ENCODE assay signal across 8 cellular contexts in the genomic region with DNA sequence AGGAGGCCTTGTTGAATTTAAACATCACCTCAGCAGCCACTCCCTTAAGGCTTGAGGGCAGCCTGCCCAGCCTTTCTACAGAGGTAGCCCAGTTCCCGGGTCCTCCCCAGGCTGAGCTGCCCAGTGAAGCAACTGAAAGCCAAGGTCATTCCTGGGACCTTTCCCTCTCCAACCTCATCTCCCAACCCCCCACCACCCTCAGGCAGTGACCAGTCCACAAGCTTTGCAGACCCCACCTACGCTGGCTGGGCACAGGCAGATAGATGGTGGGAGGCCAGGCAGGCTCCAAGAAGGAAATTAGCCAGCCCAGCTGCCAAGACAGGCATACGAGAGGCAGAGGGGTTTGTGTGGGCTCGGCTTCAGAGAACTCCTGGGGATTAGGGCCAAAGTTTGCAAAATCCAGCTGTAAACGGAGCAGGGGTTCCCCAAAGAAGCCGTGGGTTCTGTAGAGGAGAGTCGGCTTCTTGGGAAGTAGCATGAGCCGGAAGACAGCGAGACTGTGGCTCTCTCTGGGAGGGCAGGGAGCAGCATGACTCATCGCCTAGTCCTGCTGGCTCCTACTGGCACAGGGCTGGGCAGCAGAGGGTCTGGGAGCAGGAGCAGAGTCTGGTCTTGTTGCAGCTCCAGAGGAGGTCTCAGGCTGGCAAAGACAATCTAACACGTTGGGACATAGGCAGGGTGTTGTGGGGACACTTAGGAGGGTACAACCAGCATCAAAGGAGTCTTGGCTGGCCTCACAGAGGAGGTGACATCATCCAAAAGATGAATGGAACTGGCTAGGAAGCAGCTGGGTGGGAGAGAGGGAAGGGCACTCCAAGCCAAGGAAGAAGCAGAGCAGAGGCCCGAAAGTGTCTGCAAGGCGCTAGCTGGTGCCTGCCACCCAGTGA. TPM values are rescaled to one million over a fixed set of nuclear protein-coding genes. Genes with fewer than 3 reads are reported as not detected.
DNase-seq lines count a peak whose midpoint lies in the region; ATAC-seq and TF ChIP-seq lines count a peak whose summit lies in the region.

No MANE protein-coding gene starts in this region.

- peak overlapping the region; percentile 67 for H3K4me3 Mint-ChIP-seq in MCF 10A (ENCODE audit: unreplicated experiment)

- peak overlapping the region; percentile 99 for H3K4me2 ChIP-seq in skeletal muscle satellite cell (ENCODE audit: low read length)

- intact Hi-C loops in MCF 10A (cut with micrococcal nuclease) = loop anchor here (10.0 kb wide), 3 partner anchors 63 to 333 kb away; a partner anchor contains a TSS

- no peak for ATAC-seq in GM21367 (IDR thresholded peaks at IDR 0.05; ENCODE audit: unreplicated experiment)
- no peak for ATAC-seq in HG02840 (IDR thresholded peaks at IDR 0.05; ENCODE audit: low FRiP score, unreplicated experiment)

- CTCF ChIA-PET in MCF 10A (lab: Yijun Ruan, JAX) = interaction anchor here (0.5 to 10.4 kb wide), 10 partner anchors 11 to 901 kb away, joined by 3 to 144 read pairs (median 4); a partner anchor contains a TSS

- peak overlapping the region; percentile 68 for H3K9ac ChIP-seq in skeletal muscle satellite cell (ENCODE audit: low read depth, low read length)

- H3K9me3 ChIP-seq in skeletal muscle satellite cell (replicated peaks; ENCODE audit: low read length) = no peaks in the 10 kb centered on the region

- H3K4me3 ChIP-seq in skeletal muscle satellite cell (ENCODE audit: low read length) = peak overlapping the region; percentile 58

- H3K36me3 ChIP-seq in skeletal muscle satellite cell (ENCODE audit: insufficient read depth, low read length) = peaks cover 9% of the 10 kb centered on the region

- H3K4me1 ChIP-seq in skeletal muscle satellite cell (ENCODE audit: control insufficient read depth, insufficient read depth, low read length) = peaks cover 49% of the 10 kb centered on the region

- H3K27me3 Mint-ChIP-seq in MCF 10A (ENCODE audit: insufficient read depth, unreplicated experiment) = no peaks in the 10 kb centered on the region

- H3K27ac Mint-ChIP-seq in MCF 10A (ENCODE audit: low read depth, unreplicated experiment) = peak overlapping the region; percentile 86

- peaks cover 36% of the 10 kb centered on the region for H3K4me1 Mint-ChIP-seq in MCF 10A (ENCODE audit: insufficient read depth, unreplicated experiment)

- DNase-seq in DMS153 treated with DMSO at 0.1 percent for 48 hours (lab: John Stamatoyannopoulos, UW; ENCODE audit: unreplicated experiment) = peak; percentile 44
- peak; percentile 49 for DNase-seq in NCI-H2196 (lab: John Stamatoyannopoulos, UW; ENCODE audit: unreplicated experiment)
- DNase-seq in MCF 10A (ENCODE audit: unreplicated experiment) = peak; percentile 93
- peak; percentile 44 for DNase-seq in inferior parietal cortex (ENCODE audit: extremely low spot score)
- DNase-seq in AML-193 (lab: John Stamatoyannopoulos, UW) = no peak

- no peaks in the 10 kb centered on the region for H3K9me3 Mint-ChIP-seq in MCF 10A (ENCODE audit: unreplicated experiment)

- no TSS peak for BruUV-seq in MCF 10A (replicated peaks; lab: Mats Ljungman, UMichigan)

- POLR2A ChIA-PET in MCF 10A (lab: Yijun Ruan, JAX) = interaction anchor here (0.6 to 10.2 kb wide), 13 partner anchors 8 to 1145 kb away, joined by 3 to 159 read pairs (median 4); a partner anchor contains a TSS

- no peak for TF ChIP-seq CTCF in MCF 10A (IDR thresholded peaks at IDR 0.05; ENCODE audit: unreplicated experiment)

- H3K36me3 Mint-ChIP-seq in MCF 10A (ENCODE audit: insufficient read depth, unreplicated experiment) = peaks cover 17% of the 10 kb centered on the region

- H3K27me3 ChIP-seq in skeletal muscle satellite cell (ENCODE audit: control insufficient read depth, insufficient read depth, low read length) = no peaks in the 10 kb centered on the region

RNA-seq across cellular contexts. Expression of a gene that starts 2.8 kb away (rescaled TPM):
- 37.2 and 51.4 TPM in 2 replicates for total RNA-seq in MCF 10A (2022)
- total RNA-seq in skeletal muscle satellite cell (2012; rRNA removed) = 9.8 and 9.9 TPM in 2 replicates

RNA-seq across cellular contexts. Expression of a gene that starts 43.0 kb away (rescaled TPM):
- 71.3 and 72.0 TPM in 2 replicates for total RNA-seq in MCF 10A (2022)
- total RNA-seq in skeletal muscle satellite cell (2012; rRNA removed) = 52.9 and 59.1 TPM in 2 replicates

Comparison
In these comparisons a context has a peak if more than half of its experiments do, and no peak if none do; other contexts are left out.
1. DNase-seq: peak in DMS153 treated with DMSO at 0.1 percent for 48 hours (single experiment), NCI-H2196 (single experiment), MCF 10A (single experiment) and inferior parietal cortex (single experiment); none in AML-193 (0 of 2).